In the genomic region with DNA sequence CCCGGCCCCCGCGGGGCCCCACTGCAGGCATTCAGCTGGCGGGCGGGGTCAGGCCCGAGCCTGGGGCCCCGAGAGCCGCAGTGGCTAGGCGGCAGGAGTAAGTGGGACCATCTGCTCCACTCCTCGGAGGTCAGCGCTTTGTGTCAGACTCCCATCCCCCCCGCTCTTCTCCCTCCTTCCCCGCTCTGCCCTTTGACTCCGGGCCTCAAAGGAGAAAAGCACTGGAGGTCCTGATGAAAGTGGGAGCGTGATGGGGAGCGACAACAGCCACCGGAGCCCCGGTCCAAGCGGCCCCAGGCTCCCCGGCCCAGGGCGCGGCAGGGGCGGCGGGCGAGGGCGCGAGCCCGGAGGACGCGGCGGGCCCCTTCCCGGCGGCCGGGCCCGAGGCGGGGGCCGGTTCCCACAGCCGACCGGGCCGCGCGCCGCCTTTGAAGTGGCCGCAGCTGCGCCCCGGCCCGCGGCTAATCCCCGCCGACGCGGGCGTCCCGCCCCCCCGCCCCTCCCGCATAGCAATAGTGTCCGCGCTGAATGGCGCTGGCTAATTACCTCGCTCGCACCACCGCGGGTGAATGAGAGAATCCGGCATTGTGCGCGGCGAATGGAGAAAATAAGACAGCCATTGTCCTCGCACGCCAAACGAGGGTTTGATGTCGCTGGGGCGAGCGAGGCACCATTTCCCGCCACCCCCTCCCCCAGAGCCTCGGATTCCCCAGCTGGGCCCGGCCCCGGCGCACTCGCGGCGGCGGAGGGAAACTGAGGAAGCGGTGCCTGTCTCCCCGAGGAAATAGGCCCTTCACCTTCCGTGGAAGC, we compare ENCODE assay signal across 8 cellular contexts. TPM values are rescaled to one million over a fixed set of nuclear protein-coding genes. Genes with fewer than 3 reads are reported as not detected.
DNase-seq lines count a peak whose midpoint lies in the region; ATAC-seq and TF ChIP-seq lines count a peak whose summit lies in the region.

No MANE protein-coding gene starts in this region.

- H3K4me1 ChIP-seq in colonic mucosa (no peaks in the 10 kb centered on the region), lung (ENCODE audit: control insufficient read depth in 2 of 2, insufficient read depth in 2 of 2, low read length in 2 of 2) (peaks cover 0 to 8% of the 10 kb centered on the region in 2 donors), testis (peaks cover 3% of the 10 kb centered on the region)

- ATAC-seq in lung (ENCODE audit: insufficient read depth, low FRiP score) = no peak
- no peak for ATAC-seq in HG03439 (IDR thresholded peaks at IDR 0.05; ENCODE audit: unreplicated experiment)

- DNase-seq in NCI-H526 (lab: John Stamatoyannopoulos, UW) (peak; percentile 1 to 49), NCI-H526 treated with DMSO at 0.1 percent for 48 hours (lab: John Stamatoyannopoulos, UW) (no peak), colonic mucosa (no peak), lung (ENCODE audit: low spot score) (no peak), testis (no peak), UCSD-AML1 (lab: John Stamatoyannopoulos, UW; ENCODE audit: unreplicated experiment) (no peak)
- DNase-seq in stimulated activated CD4-positive, alpha-beta T cell treated with anti-CD3 and anti-CD28 coated beads, Interleukin-4, amount 100 ng/mL, for 24 hours = no peak

- no peaks in the 10 kb centered on the region for H3K36me3 ChIP-seq in colonic mucosa
- no peaks in the 10 kb centered on the region for H3K36me3 ChIP-seq in lung (ENCODE audit: control insufficient read depth in 2 of 2, insufficient read depth in 2 of 2, low read length in 2 of 2)
- no peaks in the 10 kb centered on the region for H3K36me3 ChIP-seq in testis (ENCODE audit: low read depth, missing control alignments)

- H3K27ac ChIP-seq in colonic mucosa (no peak overlapping the region), lung (ENCODE audit: low read depth in 1 of 2, low read length in 1 of 2) (no peak overlapping the region), testis (no peak overlapping the region)

- TF ChIP-seq CTCF in colonic mucosa (IDR thresholded peaks at IDR 0.05) (no peak), lung (IDR thresholded peaks at IDR 0.05; ENCODE audit: control extremely low read depth, extremely low read depth) (no peak), testis (IDR thresholded peaks at IDR 0.05) (no peak)

- H3K27me3 ChIP-seq in colonic mucosa = peaks cover 17% of the 10 kb centered on the region
- no peaks in the 10 kb centered on the region for H3K27me3 ChIP-seq in lung (ENCODE audit: control insufficient read depth, insufficient read depth)
- no peaks in the 10 kb centered on the region for H3K27me3 ChIP-seq in testis

- intact Hi-C loops in colonic mucosa (cut with DNase I) = no loop called here
- intact Hi-C loops in testis (cut with DNase I; ENCODE audit: low total_unique reads) = no loop called here

- no peaks in the 10 kb centered on the region for H3K9me3 ChIP-seq in colonic mucosa
- peaks cover 0 to 3% of the 10 kb centered on the region in 2 donors for H3K9me3 ChIP-seq in lung (ENCODE audit: control insufficient read depth in 2 of 2, insufficient read depth in 1 of 2, low read length in 1 of 2)
- H3K9me3 ChIP-seq in testis = no peaks in the 10 kb centered on the region

- 4 to 5% methylated on average over 67 to 85 of the region's 85 CpGs for WGBS in lung, 2 donors
- WGBS in testis, 2 donors = 2 to 9% methylated on average over 13 to 56 of the region's 85 CpGs

- H3K9ac ChIP-seq in colonic mucosa (ENCODE audit: low read depth in 2 of 2, low read length in 2 of 2) = peak overlapping the region in 1 of 2 donors; percentile 35

- peak overlapping the region; percentile 34 for H3K4me3 ChIP-seq in colonic mucosa
- H3K4me3 ChIP-seq in lung = peak overlapping the region; percentile 26
- H3K4me3 ChIP-seq in testis = peak overlapping the region; percentile 31 to 56

- TF ChIP-seq POLR2A in testis (IDR thresholded peaks at IDR 0.05) = no peak

RNA-seq across cellular contexts. Expression of gene IGDCC3, which starts 22.4 kb away (rescaled TPM):
- total RNA-seq in colonic mucosa (under 1 TPM in 1 of 2 donors, not detected in 1; 0.12 TPM), lung (1 to 10 TPM in 1 of 2 donors, under 1 TPM in 1; 0.09 to 1.3 TPM), testis (1 to 10 TPM; 6.5 TPM)
- polyA plus RNA-seq in lung (not detected), testis (ENCODE audit: insufficient read depth, low read depth, low replicate concordance) (5.8 TPM)

RNA-seq across cellular contexts. Expression of gene RNU5B-1, which starts 50.9 kb away (rescaled TPM):
- 10 to 100 TPM in 1 of 2 donors, not detected in 1; 26.1 TPM for total RNA-seq in colonic mucosa
- 10 to 100 TPM in 1 of 2 donors, not detected in 1; 10.9 TPM for total RNA-seq in lung
- not detected for polyA plus RNA-seq in lung
- not detected for total RNA-seq in testis
- not detected for polyA plus RNA-seq in testis (ENCODE audit: insufficient read depth, low read depth, low replicate concordance)

RNA-seq across cellular contexts. Expression of gene RNU5A-1, which starts 59.5 kb away (rescaled TPM):
- total RNA-seq in colonic mucosa (not detected), lung (not detected), testis (not detected)
- polyA plus RNA-seq in lung (not detected), testis (ENCODE audit: insufficient read depth, low read depth, low replicate concordance) (not detected)

Comparison
In these comparisons a context has a peak if more than half of its experiments do, and no peak if none do; other contexts are left out.
1. DNase-seq: peak in NCI-H526 (2 of 2); none in NCI-H526 treated with DMSO at 0.1 percent for 48 hours (single experiment), colonic mucosa (single experiment), lung (single experiment), testis (single experiment), UCSD-AML1 (single experiment) and stimulated activated CD4-positive, alpha-beta T cell treated with anti-CD3 and anti-CD28 coated beads, Interleukin-4, amount 100 ng/mL, for 24 hours (single experiment).
2. Peak in every context shown above with its lines, with median percentiles within 50 percentile points of each other: H3K4me3 ChIP-seq.